In the genomic region with DNA sequence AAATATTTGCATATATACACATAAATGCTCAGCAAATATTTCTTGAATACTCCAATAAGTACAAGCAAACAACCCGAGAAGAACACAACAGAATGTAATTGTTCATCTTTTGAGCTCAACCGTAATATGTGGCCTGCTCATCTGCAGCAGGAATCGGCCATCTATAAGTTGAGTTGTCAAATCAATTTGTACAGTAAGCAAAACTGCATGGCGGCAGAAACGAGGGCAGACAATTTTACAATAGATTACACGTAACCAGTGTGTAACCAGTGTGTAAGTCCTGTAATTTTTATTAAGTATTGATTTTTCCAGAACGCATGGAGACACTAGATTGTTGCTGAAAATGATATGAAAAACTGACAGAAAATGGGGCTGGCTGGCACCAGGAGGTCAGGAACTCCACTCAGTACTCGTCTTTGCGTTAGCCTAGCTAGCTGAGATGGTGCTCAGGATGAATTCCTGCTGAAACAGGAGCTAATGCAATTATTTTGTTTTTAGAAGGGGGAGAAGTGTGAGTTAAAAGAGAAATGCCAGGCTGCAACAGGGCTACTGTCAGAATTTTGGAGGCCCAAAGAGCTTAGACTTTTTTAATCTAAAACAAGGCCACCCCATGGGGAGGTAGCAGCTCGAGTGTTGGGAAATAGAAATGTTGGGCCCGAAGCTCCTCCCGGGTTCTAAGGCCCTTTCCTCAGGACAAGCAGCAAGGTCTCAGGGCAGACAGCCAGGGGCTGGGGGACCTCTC, we compare ENCODE assay signal across 8 cellular contexts. TPM values are rescaled to one million over a fixed set of nuclear protein-coding genes. Genes with fewer than 3 reads are reported as not detected.
DNase-seq lines count a peak whose midpoint lies in the region; ATAC-seq, FAIRE-seq and TF ChIP-seq lines count a peak whose summit lies in the region.

No MANE protein-coding gene starts in this region.

- peak overlapping the region; percentile 96 for H3K4me3 ChIP-seq in epithelial cell of esophagus (ENCODE audit: low read length)
- H3K4me3 ChIP-seq in pancreas = peak overlapping the region; percentile 62 to 83 (median 78)

- DNase-seq in NCI-H82 (lab: John Stamatoyannopoulos, UW) (peak; percentile 35), NCI-H82 treated with DMSO at 0.1 percent for 48 hours (lab: John Stamatoyannopoulos, UW; ENCODE audit: unreplicated experiment) (no peak), M059J (ENCODE audit: low read depth) (peak; percentile 13), epithelial cell of esophagus (ENCODE audit: low read depth) (peak; percentile 24), pancreas (no peak), SHP77 (lab: John Stamatoyannopoulos, UW) (no peak), NCI-H2107 (lab: John Stamatoyannopoulos, UW) (no peak)
- no peak for DNase-seq in NK-92 treated with Interleukin-12 subunit alpha and Interleukin-12 subunit beta, amount 100 ng/mL, for 24 hours (lab: John Stamatoyannopoulos, UW)

- no peaks in the 10 kb centered on the region for H3K36me3 ChIP-seq in pancreas

- ATAC-seq in pancreas = peak; percentile 5 to 13 (median 9)

- H3K27ac ChIP-seq in pancreas = peak overlapping the region; percentile 88 to 97 (median 92)

- H3K9me3 ChIP-seq in pancreas = no peaks in the 10 kb centered on the region

- peaks cover 22 to 56% (median 23%) of the 10 kb centered on the region in 3 donors for H3K4me1 ChIP-seq in pancreas

- 2 to 3% methylated on average over 12 of the region's 12 CpGs for WGBS in pancreas, 2 donors

- no peak for FAIRE-seq in pancreas (lab: Jason Lieb, UNC)

- intact Hi-C loops in pancreas (cut with DNase I) = no loop called here

- H3K27me3 ChIP-seq in pancreas = no peaks in the 10 kb centered on the region

- no peak for TF ChIP-seq CTCF in epithelial cell of esophagus (IDR thresholded peaks at IDR 0.05; ENCODE audit: insufficient read depth, low read depth, low read length, missing control alignments)
- TF ChIP-seq CTCF in pancreas (IDR thresholded peaks at IDR 0.05) = no peak

RNA-seq across cellular contexts. Expression of a gene that starts 0.7 kb away (rescaled TPM):
- 26.1 and 28.7 TPM in 2 replicates for total RNA-seq in M059J (2014; rRNA removed; shearing (Covaris generic))
- total RNA-seq in pancreas = 10 to 100 TPM in 5 of 6 donors, 1 to 10 TPM in 1; 9.2 to 13.7 (median 11.4) TPM
- polyA plus RNA-seq in pancreas = 1 to 10 TPM; 4.2 to 8.8 TPM

RNA-seq across cellular contexts. Expression of a gene that starts 1.0 kb away (rescaled TPM):
- total RNA-seq in M059J (2014; rRNA removed; shearing (Covaris generic)) = 95.2 and 104 TPM in 2 replicates
- 10 to 100 TPM; 24.7 to 36.0 (median 33.9) TPM for total RNA-seq in pancreas
- 10 to 100 TPM; 13.1 to 15.3 TPM for polyA plus RNA-seq in pancreas

Comparison
In these comparisons a context has a peak if more than half of its experiments do, and no peak if none do; other contexts are left out.
1. DNase-seq: peak in NCI-H82 (single experiment), M059J (single experiment) and epithelial cell of esophagus (single experiment); none in NCI-H82 treated with DMSO at 0.1 percent for 48 hours (single experiment), pancreas (0 of 6), SHP77 (0 of 2), NK-92 treated with Interleukin-12 subunit alpha and Interleukin-12 subunit beta, amount 100 ng/mL, for 24 hours (single experiment) and NCI-H2107 (single experiment).